2 cellular contexts compared by ENCODE assay signal in genomic region chr7:635227-635626, GRCh38.
TF ChIP-seq lines count a peak whose summit lies in the region.

No MANE protein-coding gene starts in this region.

TF ChIP-seq in HCT116, 20 proteins besides CTCF, POLR2A, EP300 and RAD21:
- TF ChIP-seq ZNF274 (IDR thresholded peaks at IDR 0.05; ENCODE audit: low read depth, low read length), result no peak
- 0 out of 2 replicates have a peak, but pooled peaks have one; percentile 28 for TF ChIP-seq ZFX (IDR thresholded peaks at IDR 0.05)

TF ChIP-seq in H1, 55 proteins besides CTCF, POLR2A, EP300 and RAD21:
- TF ChIP-seq TBP (IDR thresholded peaks at IDR 0.05; ENCODE audit: low read depth, low read length), result no peak
- TF ChIP-seq SP1 (IDR thresholded peaks at IDR 0.05; ENCODE audit: low read depth, low read length), result no peak
- no peak for TF ChIP-seq JUND (IDR thresholded peaks at IDR 0.05; ENCODE audit: low read length)
- TF ChIP-seq E2F6 (IDR thresholded peaks at IDR 0.05), result no peak
- no peak for TF ChIP-seq YY1 (IDR thresholded peaks at IDR 0.05; ENCODE audit: low read depth, low read length)
- no peak for TF ChIP-seq NANOG (IDR thresholded peaks at IDR 0.05; ENCODE audit: insufficient read depth, low read depth, low read length, poor library complexity, severe bottlenecking)
- TF ChIP-seq SRF (IDR thresholded peaks at IDR 0.05; ENCODE audit: low read depth, low read length), result no peak
- TF ChIP-seq HDAC6 (IDR thresholded peaks at IDR 0.05; ENCODE audit: low read depth, low read length), result no peak
- TF ChIP-seq CHD7 (IDR thresholded peaks at IDR 0.05; ENCODE audit: insufficient replicate concordance, low read length), result no peak
- TF ChIP-seq POLR2AphosphoS5 (IDR thresholded peaks at IDR 0.05; ENCODE audit: low read depth, low read length), result no peak
- no peak for TF ChIP-seq SP2 (IDR thresholded peaks at IDR 0.05; ENCODE audit: low read length)
- no peak for TF ChIP-seq RFX5 (IDR thresholded peaks at IDR 0.05; ENCODE audit: borderline replicate concordance, low read depth, low read length)
- TF ChIP-seq CBX5 (IDR thresholded peaks at IDR 0.05; ENCODE audit: low read depth, low read length), result no peak
TF ChIP-seq in H1: peak in this region for 0.
